Comparison of ENCODE assay signal across 19 cellular contexts in genomic region chr2:143226714-143227541, GRCh38.
A peak's percentile ranks its signal among the peaks of the same experiment; 100 is the strongest.
DNase-seq lines count a peak whose midpoint lies in the region; ATAC-seq and TF ChIP-seq lines count a peak whose summit lies in the region.
"Had no signal": no experiment of that assay in that cellular context is flagged by ENCODE, and none has a peak within 500 bp of the region (broad histone marks: within the 10 kb centered on the region; RNA-seq: fewer than 3 reads in every experiment).

No MANE protein-coding gene starts in this region.

- H3K9me2 ChIP-seq in SK-N-SH, result no peaks in the 10 kb centered on the region

- no peaks in the 10 kb centered on the region for H3K79me2 ChIP-seq in SK-N-SH (ENCODE audit: insufficient read depth)

- no peaks in the 10 kb centered on the region for H4K20me1 ChIP-seq in SK-N-SH (ENCODE audit: insufficient read depth)

- H3K4me1 ChIP-seq in SK-N-SH (ENCODE audit: control insufficient read depth in 1 of 2, insufficient read depth in 2 of 2, low read depth in 1 of 2, low read length in 1 of 2), result peaks cover 0 to 3% of the 10 kb centered on the region in 2 experiments; a peak in 2 of 4 replicates
- H3K4me1 ChIP-seq: Peyer's patch had no signal

- H2AFZ ChIP-seq in SK-N-SH (ENCODE audit: low read depth), result no peak overlapping the region

- no peak overlapping the region for H3K4me2 ChIP-seq in SK-N-SH

- H3K9me3 Mint-ChIP-seq in activated naive CD4-positive, alpha-beta T cell treated with anti-CD3 and anti-CD28 coated beads, Interleukin-2, amount 50 U/mL, for 24 hours, result peaks cover 7% of the 10 kb centered on the region
- peaks cover 5% of the 10 kb centered on the region for H3K9me3 Mint-ChIP-seq in activated T-helper 17 cell treated with anti-CD3 and anti-CD28 coated beads, Interleukin-2, amount 50 U/mL, for 72 hours
- H3K9me3 Mint-ChIP-seq in T-helper 2 cell treated with Interferon-gamma antibody and Interleukin-4, amounts not matched to agents 5 μg/mL and 100 μg/mL, for 36 hours, result peaks cover 5% of the 10 kb centered on the region

- no peaks in the 10 kb centered on the region for H3K27me3 ChIP-seq in SK-N-SH (ENCODE audit: insufficient read depth)
- H3K27me3 ChIP-seq: Peyer's patch had no signal

- POLR2A ChIA-PET in SK-N-SH (lab: Yijun Ruan, JAX), result no interaction called here

- H3K27me3 Mint-ChIP-seq in activated naive CD4-positive, alpha-beta T cell treated with anti-CD3 and anti-CD28 coated beads, Interleukin-2, amount 50 U/mL, for 24 hours, result no peaks in the 10 kb centered on the region
- no peaks in the 10 kb centered on the region for H3K27me3 Mint-ChIP-seq in activated T-helper 17 cell treated with anti-CD3 and anti-CD28 coated beads, Interleukin-2, amount 50 U/mL, for 72 hours
- H3K27me3 Mint-ChIP-seq in T-helper 2 cell treated with Interferon-gamma antibody and Interleukin-4, amounts not matched to agents 5 μg/mL and 100 μg/mL, for 36 hours (ENCODE audit: low read depth), result no peaks in the 10 kb centered on the region

- H3K9ac ChIP-seq in SK-N-SH, result no peak overlapping the region

- CTCF ChIA-PET in SK-N-SH (lab: Yijun Ruan, JAX), result interaction anchor here (0.7 to 1.4 kb wide), 5 partner anchors 32 to 192 kb away, joined by 3 to 5 read pairs (median 4); no protein-coding TSS in a partner anchor

- H3F3A ChIP-seq in SK-N-SH (replicated peaks; ENCODE audit: insufficient read depth), result no peaks in the 10 kb centered on the region

- no peak overlapping the region for H3K27ac ChIP-seq in SK-N-SH (ENCODE audit: low read depth in 2 of 2, low read length in 1 of 2)
- H3K27ac ChIP-seq: Peyer's patch had no signal

- 47% methylated on average over 5 of the region's 5 CpGs for WGBS in SK-N-SH (ENCODE audit: low lambda C conversion rate)

- no peak overlapping the region for H3K4me3 ChIP-seq in SK-N-SH (ENCODE audit: low read depth in 2 of 2, low read length in 1 of 2)
- H3K4me3 ChIP-seq: Peyer's patch had no signal

- peak overlapping the region; percentile 80 for H3K27ac Mint-ChIP-seq in activated naive CD4-positive, alpha-beta T cell treated with anti-CD3 and anti-CD28 coated beads, Interleukin-2, amount 50 U/mL, for 24 hours
- H3K27ac Mint-ChIP-seq in activated T-helper 17 cell treated with anti-CD3 and anti-CD28 coated beads, Interleukin-2, amount 50 U/mL, for 72 hours, result peak overlapping the region; percentile 82
- H3K27ac Mint-ChIP-seq in T-helper 2 cell treated with Interferon-gamma antibody and Interleukin-4, amounts not matched to agents 5 μg/mL and 100 μg/mL, for 36 hours, result no peak overlapping the region

- H3K4me3 Mint-ChIP-seq in activated naive CD4-positive, alpha-beta T cell treated with anti-CD3 and anti-CD28 coated beads, Interleukin-2, amount 50 U/mL, for 24 hours, result no peak overlapping the region
- H3K4me3 Mint-ChIP-seq in activated T-helper 17 cell treated with anti-CD3 and anti-CD28 coated beads, Interleukin-2, amount 50 U/mL, for 72 hours, result peak overlapping the region; percentile 55
- no peak overlapping the region for H3K4me3 Mint-ChIP-seq in T-helper 2 cell treated with Interferon-gamma antibody and Interleukin-4, amounts not matched to agents 5 μg/mL and 100 μg/mL, for 36 hours
- H3K4me3 Mint-ChIP-seq: CD14-positive monocyte had no signal

- peaks cover 49% of the 10 kb centered on the region for H3K4me1 Mint-ChIP-seq in activated naive CD4-positive, alpha-beta T cell treated with anti-CD3 and anti-CD28 coated beads, Interleukin-2, amount 50 U/mL, for 24 hours
- H3K4me1 Mint-ChIP-seq in activated T-helper 17 cell treated with anti-CD3 and anti-CD28 coated beads, Interleukin-2, amount 50 U/mL, for 72 hours, result peaks cover 20% of the 10 kb centered on the region
- H3K4me1 Mint-ChIP-seq in T-helper 2 cell treated with Interferon-gamma antibody and Interleukin-4, amounts not matched to agents 5 μg/mL and 100 μg/mL, for 36 hours (ENCODE audit: low read depth), result peaks cover 40% of the 10 kb centered on the region
- H3K4me1 Mint-ChIP-seq: CD14-positive monocyte had no signal

- H3K36me3 Mint-ChIP-seq in activated naive CD4-positive, alpha-beta T cell treated with anti-CD3 and anti-CD28 coated beads, Interleukin-2, amount 50 U/mL, for 24 hours, result peaks cover 22% of the 10 kb centered on the region
- peaks cover 45% of the 10 kb centered on the region for H3K36me3 Mint-ChIP-seq in activated T-helper 17 cell treated with anti-CD3 and anti-CD28 coated beads, Interleukin-2, amount 50 U/mL, for 72 hours (ENCODE audit: low read depth)
- peaks cover 60% of the 10 kb centered on the region for H3K36me3 Mint-ChIP-seq in T-helper 2 cell treated with Interferon-gamma antibody and Interleukin-4, amounts not matched to agents 5 μg/mL and 100 μg/mL, for 36 hours (ENCODE audit: low read depth)

- H3K9me3 ChIP-seq in SK-N-SH, result no peaks in the 10 kb centered on the region
- H3K9me3 ChIP-seq: Peyer's patch had no signal

- no peak for TF ChIP-seq EP300 in SK-N-SH (IDR thresholded peaks at IDR 0.05; ENCODE audit: borderline replicate concordance in 1 of 2, low read depth in 1 of 2, low read length in 1 of 2)

- peak; percentile 21 to 60 for ATAC-seq in activated CD4-positive, CD25-positive, alpha-beta regulatory T cell treated with anti-CD3 and anti-CD28 coated beads, Interleukin-2, amount 50 U/mL, for 24 hours
- ATAC-seq in activated T-helper 17 cell treated with anti-CD3 and anti-CD28 coated beads, Interleukin-2, amount 50 U/mL, for 72 hours (replicated peaks), result peak; percentile 61
- ATAC-seq: HepG2 had no signal

- H3K36me3 ChIP-seq in SK-N-SH (replicated peaks in 1 of 2; ENCODE audit: control insufficient read depth in 1 of 2, insufficient read depth in 2 of 2, low read length in 1 of 2), result no peaks in the 10 kb centered on the region
- H3K36me3 ChIP-seq: Peyer's patch had no signal

- TF ChIP-seq CTCF in SK-N-SH (IDR thresholded peaks at IDR 0.05), result no peak

- TF ChIP-seq RAD21 in SK-N-SH (IDR thresholded peaks at IDR 0.05; ENCODE audit: low read length), result no peak

- no peak for DNase-seq in activated CD4-positive, CD25-positive, alpha-beta regulatory T cell (lab: John Stamatoyannopoulos, UW)
- no peak for DNase-seq in activated naive CD4-positive, alpha-beta T cell treated with Interleukin-2 at 50 U/mL for 16 hours
- DNase-seq in renal cortical epithelial cell (ENCODE audit: low read depth) (peak; percentile 16), SK-N-SH (no peak)
- no peak for DNase-seq in T-helper 2 cell treated with Interferon-gamma antibody and Interleukin-4, amounts not matched to agents 5 μg/mL and 100 μg/mL, for 36 hours (ENCODE audit: low spot score)
- DNase-seq: 8988T; DMS53; KBM-7; NCI-H1694; NCI-H2081 treated with DMSO at 0.1 percent for 48 hours; NCI-H510A; NCI-H748 treated with DMSO at 0.1 percent for 48 hours; NK-92 treated with Interleukin-12 subunit alpha and Interleukin-12 subunit beta, amount 100 ng/mL, for 24 hours; Peyer's patch had no signal

TF ChIP-seq in SK-N-SH, 30 proteins besides CTCF, POLR2A, EP300 and RAD21 (continues in another document):
- no peak for TF ChIP-seq RFX5 (IDR thresholded peaks at IDR 0.05; ENCODE audit: low read length)
- TF ChIP-seq REST (IDR thresholded peaks at IDR 0.05; ENCODE audit: low read depth, low read length), result no peak
- no peak for TF ChIP-seq MXI1 (IDR thresholded peaks at IDR 0.05; ENCODE audit: low read depth, low read length)
- TF ChIP-seq YY1 (IDR thresholded peaks at IDR 0.05; ENCODE audit: low read depth), result no peak
- no peak for TF ChIP-seq ELF1 (IDR thresholded peaks at IDR 0.05)
- TF ChIP-seq PBX3 (IDR thresholded peaks at IDR 0.05), result no peak
- TF ChIP-seq MAX (IDR thresholded peaks at IDR 0.05; ENCODE audit: low read depth), result no peak
- TF ChIP-seq RCOR1 (IDR thresholded peaks at IDR 0.05; ENCODE audit: low read length), result no peak
- no peak for TF ChIP-seq FOXJ3 (CRISPR knock-in tag; IDR thresholded peaks at IDR 0.05)
